In the genomic region with DNA sequence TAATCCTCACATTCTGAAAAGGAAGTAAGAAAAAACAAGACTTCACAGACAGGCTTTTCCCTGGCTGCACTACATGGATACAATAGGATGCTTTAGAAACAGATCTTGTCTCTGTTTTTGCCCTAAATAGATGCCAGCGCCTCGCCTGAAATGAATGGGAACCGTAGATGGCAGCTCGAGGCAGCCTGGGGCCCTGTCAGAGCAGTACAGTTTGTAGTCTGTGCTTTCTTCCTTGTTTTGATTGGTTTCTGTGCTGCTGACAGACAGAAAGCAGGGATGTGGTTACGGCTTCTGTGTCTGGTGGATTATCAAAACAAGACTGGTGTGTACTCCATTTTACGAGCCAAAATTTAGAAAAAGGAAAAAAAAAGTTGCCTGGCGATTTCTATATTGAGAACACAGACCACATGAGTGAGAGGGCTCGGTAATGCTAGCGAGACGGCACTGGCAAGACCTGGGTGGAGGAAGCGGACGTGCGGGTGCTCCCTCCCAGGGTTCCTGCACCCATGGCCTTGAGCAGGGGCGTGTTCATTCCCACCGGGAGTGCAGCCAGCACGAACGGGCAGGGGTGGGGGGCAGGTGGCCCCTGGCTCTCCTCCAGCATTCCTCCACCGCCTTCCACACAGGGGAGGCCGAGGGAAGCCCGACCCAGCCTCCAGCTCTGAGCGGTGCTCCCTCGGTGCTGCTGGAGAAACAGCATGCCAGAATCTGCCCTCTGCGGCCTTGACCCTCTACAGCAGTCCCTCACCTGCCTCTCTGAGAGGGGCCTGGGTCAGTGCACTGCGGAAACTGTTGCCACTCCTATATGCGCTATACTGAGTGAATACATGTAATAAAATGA, we compare ENCODE assay signal across 8 cellular contexts. TPM values are rescaled to one million over a fixed set of nuclear protein-coding genes. Genes with fewer than 3 reads are reported as not detected.
DNase-seq lines count a peak whose midpoint lies in the region; ATAC-seq and TF ChIP-seq lines count a peak whose summit lies in the region.

No MANE protein-coding gene starts in this region.

- H3K27me3 ChIP-seq in SJCRH30 (no peaks in the 10 kb centered on the region), heart left ventricle (no peaks in the 10 kb centered on the region), psoas muscle (ENCODE audit: insufficient read depth in 3 of 3, low read length in 2 of 3) (peaks cover 0 to 8% (median 4%) of the 10 kb centered on the region in 3 donors)

- TF ChIP-seq CTCF in heart left ventricle (IDR thresholded peaks at IDR 0.05): peak in 1 of 12 donors; percentile 1
- no peak for TF ChIP-seq CTCF in psoas muscle (IDR thresholded peaks at IDR 0.05)

- no peaks in the 10 kb centered on the region for H3K27me3 Mint-ChIP-seq in activated naive CD8-positive, alpha-beta T cell treated with anti-CD3 and anti-CD28 coated beads, Interleukin-2, amount 10 ng/mL, durations not matched to agents 7 days and 5 days

- DNase-seq in SJCRH30 (peak; percentile 68 to 73), heart left ventricle (peak; percentile 80 to 88 (median 82)), psoas muscle (peak; percentile 48 to 71), NCI-H128 (lab: John Stamatoyannopoulos, UW; ENCODE audit: unreplicated experiment) (no peak), DMS 273 treated with DMSO at 0.1 percent for 48 hours (lab: John Stamatoyannopoulos, UW) (no peak)
- peak; percentile 65 for DNase-seq in activated naive CD8-positive, alpha-beta T cell treated with anti-CD3 and anti-CD28 coated beads, Interleukin-2, amount 10 ng/mL, durations not matched to agents 7 days and 5 days

- H3K4me3 ChIP-seq in SJCRH30 (peak overlapping the region; percentile 58), heart left ventricle (peak overlapping the region in 11 of 12 donors; percentile 14 to 64 (median 51)), psoas muscle (peak overlapping the region; percentile 53)

- 3 to 4% (median 3%) methylated on average over 20 to 25 of the region's 25 CpGs for WGBS in heart left ventricle, 4 donors
- WGBS in psoas muscle, 3 donors: 19 to 36% (median 19%) methylated on average over 25 of the region's 25 CpGs

- ATAC-seq in GM18858 (IDR thresholded peaks at IDR 0.05; ENCODE audit: unreplicated experiment) (peak; percentile 36), HG02970 (IDR thresholded peaks at IDR 0.05; ENCODE audit: low FRiP score, unreplicated experiment) (peak; percentile 41), heart left ventricle (peak; percentile 75 to 84 (median 82)), psoas muscle (peak; percentile 32 to 74 (median 48))
- peak; percentile 73 for ATAC-seq in activated naive CD8-positive, alpha-beta T cell treated with anti-CD3 and anti-CD28 coated beads, Interleukin-2, amount 10 ng/mL, durations not matched to agents 7 days and 5 days (ENCODE audit: low read depth)

- H3K36me3 ChIP-seq in SJCRH30 (no peaks in the 10 kb centered on the region), heart left ventricle (no peaks in the 10 kb centered on the region), psoas muscle (ENCODE audit: insufficient read depth in 1 of 2, low read depth in 1 of 2) (no peaks in the 10 kb centered on the region)

- H3K9me3 ChIP-seq in SJCRH30 (replicated peaks) (no peaks in the 10 kb centered on the region), heart left ventricle (no peaks in the 10 kb centered on the region), psoas muscle (no peaks in the 10 kb centered on the region)

- H3K4me1 Mint-ChIP-seq in activated naive CD8-positive, alpha-beta T cell treated with anti-CD3 and anti-CD28 coated beads, Interleukin-2, amount 10 ng/mL, durations not matched to agents 7 days and 5 days: peaks cover 80% of the 10 kb centered on the region

- no peak for TF ChIP-seq POLR2A in heart left ventricle (IDR thresholded peaks at IDR 0.05)

- H3K4me1 ChIP-seq in SJCRH30 (peaks cover 16% of the 10 kb centered on the region), heart left ventricle (peaks cover 2 to 94% (median 57%) of the 10 kb centered on the region in 12 donors), psoas muscle (no peaks in the 10 kb centered on the region)

- peak overlapping the region; percentile 47 for H3K27ac ChIP-seq in SJCRH30
- peak overlapping the region; percentile 73 to 93 (median 86) for H3K27ac ChIP-seq in heart left ventricle
- peak overlapping the region; percentile 68 for H3K27ac ChIP-seq in psoas muscle

- POLR2A ChIA-PET in activated naive CD8-positive, alpha-beta T cell treated with anti-CD3 and anti-CD28 coated beads, Interleukin-2, amount 10 ng/mL, durations not matched to agents 7 days and 5 days (lab: Charles Lee): interaction anchor here (1.1 to 17.7 kb wide), 3 partner anchors 10 to 179 kb away, joined by 3 to 359 read pairs (median 44); no protein-coding TSS in a partner anchor

- H3K36me3 Mint-ChIP-seq in activated naive CD8-positive, alpha-beta T cell treated with anti-CD3 and anti-CD28 coated beads, Interleukin-2, amount 10 ng/mL, durations not matched to agents 7 days and 5 days: peaks cover 21% of the 10 kb centered on the region

- H3K4me3 Mint-ChIP-seq in activated naive CD8-positive, alpha-beta T cell treated with anti-CD3 and anti-CD28 coated beads, Interleukin-2, amount 10 ng/mL, durations not matched to agents 7 days and 5 days: peak overlapping the region; percentile 91

- peak overlapping the region; percentile 98 for H3K27ac Mint-ChIP-seq in activated naive CD8-positive, alpha-beta T cell treated with anti-CD3 and anti-CD28 coated beads, Interleukin-2, amount 10 ng/mL, durations not matched to agents 7 days and 5 days

- no peaks in the 10 kb centered on the region for H3K9me3 Mint-ChIP-seq in activated naive CD8-positive, alpha-beta T cell treated with anti-CD3 and anti-CD28 coated beads, Interleukin-2, amount 10 ng/mL, durations not matched to agents 7 days and 5 days

- intact Hi-C loops in heart left ventricle (cut with DNase I): loop anchor here in 1 of 10 donors (5.0 kb wide), 1 partner anchor 35 kb away; a partner anchor contains a TSS
- intact Hi-C loops in psoas muscle (cut with DNase I): no loop called here

RNA-seq across cellular contexts. Expression of a gene that starts 37.5 kb away (rescaled TPM):
- 0.05 TPM in 1 of 2 replicates, not detected in the other for total RNA-seq in SJCRH30 (2014; rRNA removed; shearing (Covaris generic))
- not detected for total RNA-seq in activated naive CD8-positive, alpha-beta T cell treated with anti-CD3 and anti-CD28 coated beads, Interleukin-2, amount 10 ng/mL, durations not matched to agents 7 days and 5 days
- total RNA-seq in heart left ventricle: 1 to 10 TPM in 7 of 9 donors, under 1 TPM in 1, not detected in 1; 0.25 to 5.1 (median 2.2) TPM
- 1 to 10 TPM; 2.4 to 4.3 TPM for polyA plus RNA-seq in heart left ventricle
- 1 to 10 TPM in 2 of 4 donors, under 1 TPM in 2; 0.25 to 3.2 (median 1.7) TPM for total RNA-seq in psoas muscle
- polyA plus RNA-seq in psoas muscle: 1 to 10 TPM; 1.8 to 4.6 (median 3.9) TPM

Comparison
In these comparisons a context has a peak if more than half of its experiments do, and no peak if none do; other contexts are left out.
1. DNase-seq: peak in SJCRH30 (2 of 2), activated naive CD8-positive, alpha-beta T cell treated with anti-CD3 and anti-CD28 coated beads, Interleukin-2, amount 10 ng/mL, durations not matched to agents 7 days and 5 days (single experiment), heart left ventricle (5 of 5) and psoas muscle (2 of 2); none in NCI-H128 (single experiment) and DMS 273 treated with DMSO at 0.1 percent for 48 hours (single experiment).
2. Peak in every context shown above with its lines, with median percentiles within 50 percentile points of each other: ATAC-seq, H3K27ac ChIP-seq and H3K4me3 ChIP-seq.